Comparison of ENCODE assay signal across 8 cellular contexts in genomic region chr4:170138580-170139194, GRCh38. TPM values are rescaled to one million over a fixed set of nuclear protein-coding genes. Genes with fewer than 3 reads are reported as not detected.
DNase-seq lines count a peak whose midpoint lies in the region; ATAC-seq, FAIRE-seq and TF ChIP-seq lines count a peak whose summit lies in the region.

No MANE protein-coding gene starts in this region.

- no peak for TF ChIP-seq POLR2A in breast epithelium (IDR thresholded peaks at IDR 0.05)

- H3K79me2 ChIP-seq in keratinocyte (ENCODE audit: control insufficient read depth, insufficient read depth, low read length), result no peaks in the 10 kb centered on the region

- H3K9me1 ChIP-seq in keratinocyte (ENCODE audit: control insufficient read depth, extremely low read depth, insufficient read depth, low read length), result no peaks in the 10 kb centered on the region

- FAIRE-seq in keratinocyte (lab: Jason Lieb, UNC), result peak; percentile 86

- H3K36me3 ChIP-seq in breast epithelium (no peaks in the 10 kb centered on the region), keratinocyte (ENCODE audit: control insufficient read depth in 2 of 2, extremely low read depth in 1 of 2, insufficient read depth in 2 of 2, low read length in 2 of 2) (no peaks in the 10 kb centered on the region)

- no peaks in the 10 kb centered on the region for H3K4me1 ChIP-seq in breast epithelium
- no peaks in the 10 kb centered on the region for H3K4me1 ChIP-seq in keratinocyte (ENCODE audit: control insufficient read depth, extremely low read depth, insufficient read depth, low read length)

- H3K9me3 ChIP-seq in breast epithelium (peaks cover under 1 to 4% of the 10 kb centered on the region in 2 donors), keratinocyte (ENCODE audit: control insufficient read depth, low read depth, low read length) (no peaks in the 10 kb centered on the region)

- no peak overlapping the region for H3K9ac ChIP-seq in keratinocyte (ENCODE audit: control insufficient read depth, extremely low read depth, insufficient read depth, low read length)

- H3K4me2 ChIP-seq in keratinocyte (ENCODE audit: control insufficient read depth, extremely low read depth, insufficient read depth, low read depth, low read length), result peak overlapping the region; percentile 13

- H2AFZ ChIP-seq in keratinocyte (ENCODE audit: control insufficient read depth, low read length), result peak overlapping the region; percentile 52

- dilution Hi-C loops in keratinocyte (cut with MboI; ENCODE audit: extremely low pct_ligation_motif_present, low sequenced_read_pairs), result no loop called here

- peak; percentile 80 for DNase-seq in AG08396 (ENCODE audit: low spot score)
- DNase-seq in NCI-H2171 treated with DMSO at 0.1 percent for 48 hours (lab: John Stamatoyannopoulos, UW), result peak; percentile 57
- DNase-seq in breast epithelium (ENCODE audit: low spot score in 2 of 2), result peak; percentile 53 to 70
- peak; percentile 23 for DNase-seq in keratinocyte (ENCODE audit: low read depth, low spot score)
- peak; percentile 48 to 56 for DNase-seq in stimulated activated CD4-positive, alpha-beta T cell treated with anti-CD3 and anti-CD28 coated beads, Interleukin-1b, Interleukin-23, amount 100 ng/mL, for 4 hours (ENCODE audit: low read depth in 2 of 2)

- ATAC-seq in GM18868 (IDR thresholded peaks at IDR 0.05; ENCODE audit: unreplicated experiment), result peak; percentile 96
- peak; percentile 96 for ATAC-seq in HG03095 (IDR thresholded peaks at IDR 0.05; ENCODE audit: unreplicated experiment)

- H3K27me3 ChIP-seq in breast epithelium, result no peaks in the 10 kb centered on the region
- no peaks in the 10 kb centered on the region for H3K27me3 ChIP-seq in keratinocyte (ENCODE audit: control insufficient read depth, extremely low read depth, insufficient read depth, low read length)

- H3K27ac ChIP-seq in VCaP, result no peak overlapping the region
- H3K27ac ChIP-seq in breast epithelium, result no peak overlapping the region
- no peak overlapping the region for H3K27ac ChIP-seq in keratinocyte (ENCODE audit: control insufficient read depth, insufficient read depth, low read length)

- TF ChIP-seq CTCF in VCaP (conservative IDR thresholded peaks at IDR 0.05) (peak; percentile 90), breast epithelium (IDR thresholded peaks at IDR 0.05) (peak; percentile 29 to 70 (median 60)), keratinocyte (optimal IDR thresholded peaks at IDR 0.05 in 1 of 3, IDR thresholded peaks at IDR 0.05 in 1 of 3, conservative IDR thresholded peaks at IDR 0.05 in 1 of 3; ENCODE audit: extremely low read depth in 1 of 3, insufficient read depth in 2 of 3, low read length in 3 of 3) (peak; percentile 82 to 97 (median 82))

- H4K20me1 ChIP-seq in keratinocyte (ENCODE audit: control insufficient read depth, extremely low read depth, insufficient read depth, low read length), result no peaks in the 10 kb centered on the region

- intact Hi-C loops in breast epithelium (cut with DNase I; ENCODE audit: low total_unique reads), result no loop called here

- H3K4me3 ChIP-seq in breast epithelium (no peak overlapping the region), keratinocyte (ENCODE audit: control insufficient read depth in 2 of 3, extremely low read depth in 1 of 3, insufficient read depth in 2 of 3, low read depth in 1 of 3, low read length in 3 of 3) (no peak overlapping the region)

RNA-seq across cellular contexts. Expression of gene AADAT, which starts 48.9 kb away (rescaled TPM):
- total RNA-seq in breast epithelium, result 1 to 10 TPM; 5.6 to 6.2 (median 5.9) TPM
- 2.1 to 6.2 TPM (median 5.2 TPM) in 3 replicates for polyA plus RNA-seq in keratinocyte
- polyA plus RNA-seq in keratinocyte (2011; ENCODE audit: low read depth), result not detected
- polyA plus RNA-seq in keratinocyte (2011; cell fraction: cytosol; rRNA removed), result 1.9 and 5.1 TPM in 2 replicates
- polyA plus RNA-seq in keratinocyte (2011; cell fraction: nucleus; rRNA removed), result 6.0 and 7.4 TPM in 2 replicates
- 2.3 TPM in 1 of 2 replicates, not detected in the other for polyA plus RNA-seq in keratinocyte (2012; ENCODE audit: low replicate concordance)
- polyA minus RNA-seq in keratinocyte, result 2.1 to 3.6 TPM in 2 of 3 replicates, not detected in the other
- polyA minus RNA-seq in keratinocyte (2011; cell fraction: cytosol; rRNA and poly(A)+ RNA removed), result not detected
- polyA minus RNA-seq in keratinocyte (2011; cell fraction: nucleus; rRNA and poly(A)+ RNA removed), result 1.6 and 2.1 TPM in 2 replicates

Comparison
In these comparisons a context has a peak if more than half of its experiments do, and no peak if none do; other contexts are left out.
1. DNase-seq: peak in every context shown above with its lines; median percentile 80 in AG08396; 62 in breast epithelium; 57 in NCI-H2171 treated with DMSO at 0.1 percent for 48 hours; 52 in stimulated activated CD4-positive, alpha-beta T cell treated with anti-CD3 and anti-CD28 coated beads, Interleukin-1b, Interleukin-23, amount 100 ng/mL, for 4 hours; 23 in keratinocyte.